Comparison of ENCODE assay signal across 10 cellular contexts in genomic region chr20:62899633-62900051, GRCh38. TPM values are rescaled to one million over a fixed set of nuclear protein-coding genes. Genes with fewer than 3 reads are reported as not detected.
A peak's percentile ranks its signal among the peaks of the same experiment; 100 is the strongest.
DNase-seq lines count a peak whose midpoint lies in the region; ATAC-seq and TF ChIP-seq lines count a peak whose summit lies in the region.
"Had no signal": no experiment of that assay in that cellular context is flagged by ENCODE, and none has a peak within 500 bp of the region (broad histone marks: within the 10 kb centered on the region; RNA-seq: fewer than 3 reads in every experiment).

No MANE protein-coding gene starts in this region.

- H3K9me3 Mint-ChIP-seq in stimulated activated memory B cell treated with anti-CD40 and anti-IgM and Interleukin-4, amounts not matched to agents 10 μg/mL and 1 μg/mL and 100 μg/mL, for 72 hours = no peaks in the 10 kb centered on the region
- no peaks in the 10 kb centered on the region for H3K9me3 Mint-ChIP-seq in endothelial cell (ENCODE audit: unreplicated experiment)

- TF ChIP-seq CTCF in RWPE1 (conservative IDR thresholded peaks at IDR 0.05; ENCODE audit: low read depth) (no peak), endothelial cell (IDR thresholded peaks at IDR 0.05; ENCODE audit: unreplicated experiment) (no peak)

- POLR2A ChIA-PET in RWPE1 (lab: Yijun Ruan, JAX; ENCODE audit: low non-redundant PET) = no interaction called here

- CTCF ChIA-PET in RWPE1 (lab: Yijun Ruan, JAX) = interaction anchor here (0.6 to 5.7 kb wide), 31 partner anchors 8 to 774 kb away, joined by 3 to 33 read pairs (median 5); partner anchors contain the start of gene ARFGAP1

- peak overlapping the region; percentile 81 for H3K27ac Mint-ChIP-seq in stimulated activated memory B cell treated with anti-CD40 and anti-IgM and Interleukin-4, amounts not matched to agents 10 μg/mL and 1 μg/mL and 100 μg/mL, for 72 hours
- H3K27ac Mint-ChIP-seq in endothelial cell (ENCODE audit: unreplicated experiment) = no peak overlapping the region

- ATAC-seq in left ventricle myocardium superior (peak; percentile 58), HG03025 (IDR thresholded peaks at IDR 0.05; ENCODE audit: low FRiP score, unreplicated experiment) (no peak)
- no peak for ATAC-seq in stimulated activated memory B cell treated with anti-CD40 and anti-IgM and Interleukin-4, amounts not matched to agents 10 μg/mL and 1 μg/mL and 100 μg/mL, for 72 hours

- peak overlapping the region; percentile 78 for H3K27ac ChIP-seq in RWPE1

- no peaks in the 10 kb centered on the region for H3K27me3 Mint-ChIP-seq in stimulated activated memory B cell treated with anti-CD40 and anti-IgM and Interleukin-4, amounts not matched to agents 10 μg/mL and 1 μg/mL and 100 μg/mL, for 72 hours
- H3K27me3 Mint-ChIP-seq in endothelial cell (ENCODE audit: unreplicated experiment) = peaks cover 11% of the 10 kb centered on the region
- H3K27me3 Mint-ChIP-seq: activated naive CD8-positive, alpha-beta T cell had no signal

- intact Hi-C loops in left ventricle myocardium superior (cut with micrococcal nuclease) = no loop called here

- peaks cover 30% of the 10 kb centered on the region for H3K4me1 Mint-ChIP-seq in stimulated activated memory B cell treated with anti-CD40 and anti-IgM and Interleukin-4, amounts not matched to agents 10 μg/mL and 1 μg/mL and 100 μg/mL, for 72 hours
- peaks cover 17% of the 10 kb centered on the region for H3K4me1 Mint-ChIP-seq in endothelial cell (ENCODE audit: unreplicated experiment)

- H3K4me3 Mint-ChIP-seq in stimulated activated memory B cell treated with anti-CD40 and anti-IgM and Interleukin-4, amounts not matched to agents 10 μg/mL and 1 μg/mL and 100 μg/mL, for 72 hours = no peak overlapping the region
- H3K4me3 Mint-ChIP-seq in endothelial cell (ENCODE audit: unreplicated experiment) = no peak overlapping the region

- peaks cover 48% of the 10 kb centered on the region for H3K36me3 Mint-ChIP-seq in stimulated activated memory B cell treated with anti-CD40 and anti-IgM and Interleukin-4, amounts not matched to agents 10 μg/mL and 1 μg/mL and 100 μg/mL, for 72 hours
- H3K36me3 Mint-ChIP-seq in endothelial cell (ENCODE audit: low read depth, unreplicated experiment) = peaks cover 24% of the 10 kb centered on the region

- DNase-seq in NCI-H510A treated with DMSO at 0.1 percent for 48 hours (lab: John Stamatoyannopoulos, UW) (peak; percentile 9), NCI-H510A (lab: John Stamatoyannopoulos, UW) (no peak), RWPE1 (ENCODE audit: low spot score) (peak; percentile 76), left ventricle myocardium superior (no peak), NCI-H146 (lab: John Stamatoyannopoulos, UW) (no peak), endothelial cell (ENCODE audit: low spot score) (no peak)
- DNase-seq: NCI-H1417 treated with DMSO at 0.1 percent for 48 hours had no signal

RNA-seq across cellular contexts. Expression of gene DIDO1, which starts 26.7 kb away (rescaled TPM):
- total RNA-seq in left ventricle myocardium superior (38.3 TPM), endothelial cell (ENCODE audit: unreplicated experiment) (61.0 TPM)

RNA-seq across cellular contexts. Expression of gene TCFL5, which starts 38.0 kb away (rescaled TPM):
- 6.1 TPM for total RNA-seq in left ventricle myocardium superior
- 30.9 TPM for total RNA-seq in endothelial cell (ENCODE audit: unreplicated experiment)

RNA-seq across cellular contexts. Expression of gene GID8, which starts 38.3 kb away (rescaled TPM):
- total RNA-seq in left ventricle myocardium superior (16.1 TPM), endothelial cell (ENCODE audit: unreplicated experiment) (45.0 TPM)

RNA-seq across cellular contexts. Expression of gene SLC17A9, which starts 52.9 kb away (rescaled TPM):
- total RNA-seq in left ventricle myocardium superior = 1.5 TPM
- 7.0 TPM for total RNA-seq in endothelial cell (ENCODE audit: unreplicated experiment)

Comparison
In these comparisons a context has a peak if more than half of its experiments do, and no peak if none do; other contexts are left out.
1. DNase-seq: peak in NCI-H510A treated with DMSO at 0.1 percent for 48 hours (single experiment) and RWPE1 (single experiment); none in NCI-H510A (single experiment), left ventricle myocardium superior (single experiment), NCI-H146 (single experiment) and endothelial cell (single experiment).